In genomic region chr1:109654519-109654918, GRCh38 we compare ENCODE assay signal across 18 cellular contexts. TPM values are rescaled to one million over a fixed set of nuclear protein-coding genes. Genes with fewer than 3 reads are reported as not detected.
DNase-seq lines count a peak whose midpoint lies in the region; ATAC-seq, FAIRE-seq and TF ChIP-seq lines count a peak whose summit lies in the region.
"Had no signal": no experiment of that assay in that cellular context is flagged by ENCODE, and none has a peak within 500 bp of the region (broad histone marks: within the 10 kb centered on the region; RNA-seq: fewer than 3 reads in every experiment).

No MANE protein-coding gene starts in this region.

- TF ChIP-seq CTCF in A673 (conservative IDR thresholded peaks at IDR 0.05; ENCODE audit: low read depth, low read length) = no peak
- TF ChIP-seq CTCF in K562 (IDR thresholded peaks at IDR 0.05 in 2 of 3, conservative IDR thresholded peaks at IDR 0.05 in 1 of 3; ENCODE audit: insufficient read depth in 2 of 3, low read depth in 1 of 3, low read length in 3 of 3) = no peak
- TF ChIP-seq CTCF in nephron (IDR thresholded peaks at IDR 0.05; ENCODE audit: unreplicated experiment in 3 of 3) = no peak

- peak overlapping the region in 5 of 8 donors; percentile 19 to 98 (median 32) for H3K4me3 Mint-ChIP-seq in CD4-positive, alpha-beta memory T cell
- peak overlapping the region; percentile 67 to 95 (median 71) for H3K4me3 Mint-ChIP-seq in nephron
- no peak overlapping the region for H3K4me3 Mint-ChIP-seq in stimulated activated naive CD8-positive, alpha-beta T cell treated with anti-CD3 and anti-CD28 coated beads, Interleukin-15, amount 100 ng/mL, for 72 hours

- TF ChIP-seq POLR2A in K562 (conservative IDR thresholded peaks at IDR 0.05) = no peak

- peaks cover 1 to 7% of the 10 kb centered on the region in 2 donors for H3K27me3 Mint-ChIP-seq in CD4-positive, alpha-beta memory T cell
- peaks cover 25% of the 10 kb centered on the region for H3K27me3 Mint-ChIP-seq in nephron (ENCODE audit: low read depth)
- peaks cover 16% of the 10 kb centered on the region for H3K27me3 Mint-ChIP-seq in stimulated activated naive CD8-positive, alpha-beta T cell treated with anti-CD3 and anti-CD28 coated beads, Interleukin-15, amount 100 ng/mL, for 72 hours

- H3K27me3 ChIP-seq in A673 (replicated peaks; ENCODE audit: insufficient read depth, low read depth, low read length, poor library complexity) (no peaks in the 10 kb centered on the region), K562 (ENCODE audit: control insufficient read depth in 2 of 2, insufficient read depth in 2 of 2, low read length in 2 of 2) (0 out of 5 replicates have a peak, but pooled peaks cover 0 to 2% of the 10 kb centered on the region in 2 experiments)
- peaks cover 7% of the 10 kb centered on the region for H3K27me3 ChIP-seq in CD4-positive, alpha-beta memory T cell (ENCODE audit: insufficient read depth, low read length)

- peak; percentile 82 for DNase-seq in A673 (ENCODE audit: low spot score)
- no peak for DNase-seq in CD4-positive, alpha-beta memory T cell
- DNase-seq in K562 (ENCODE audit: extremely low read depth in 1 of 4, low spot score in 3 of 4) = no peak
- DNase-seq in NCI-H1436 treated with DMSO at 0.1 percent for 48 hours (lab: John Stamatoyannopoulos, UW) = no peak
- no peak for DNase-seq in hepatic stellate cell (ENCODE audit: low spot score)
- DNase-seq in stimulated activated naive CD8-positive, alpha-beta T cell treated with anti-CD3 and anti-CD28 coated beads, Interleukin-15, amount 100 ng/mL, for 72 hours = no peak
- no peak for DNase-seq in NCI-H1092 (lab: John Stamatoyannopoulos, UW)
- DNase-seq: activated CD4-positive, alpha-beta memory T cell treated with anti-CD3 and anti-CD28 coated beads for 36 hours; activated T-cell treated with anti-CD3 and anti-CD28 coated beads, Interleukin-2, amount 50 U/mL, for 24 hours; hippocampal formation; kidney; NCI-H1092 treated with DMSO at 0.1 percent for 48 hours; NCI-H2081 treated with DMSO at 0.1 percent for 48 hours; NCI-H510A had no signal

- no peak overlapping the region for H3K9ac ChIP-seq in K562 (ENCODE audit: insufficient read depth in 1 of 2, low read depth in 2 of 2, low read length in 2 of 2)

- H3K79me2 ChIP-seq in K562 (ENCODE audit: control insufficient read depth, insufficient read depth, low read length) = 0 out of 3 replicates have a peak, but pooled peaks cover 2% of the 10 kb centered on the region

- TF ChIP-seq EP300 in K562 (IDR thresholded peaks at IDR 0.05; ENCODE audit: low read length) = no peak

- peaks cover 7 to 25% (median 15%) of the 10 kb centered on the region in 4 donors for H3K4me1 Mint-ChIP-seq in CD4-positive, alpha-beta memory T cell
- peaks cover 34% of the 10 kb centered on the region for H3K4me1 Mint-ChIP-seq in nephron
- peaks cover 29% of the 10 kb centered on the region for H3K4me1 Mint-ChIP-seq in stimulated activated naive CD8-positive, alpha-beta T cell treated with anti-CD3 and anti-CD28 coated beads, Interleukin-15, amount 100 ng/mL, for 72 hours

- intact Hi-C loops in A673 (cut with micrococcal nuclease; ENCODE audit: unreplicated experiment) = no loop called here
- intact Hi-C loops in CD4-positive, alpha-beta memory T cell (cut with micrococcal nuclease) = no loop called here
- intact Hi-C loops in K562 (cut with micrococcal nuclease) = no loop called here

- H3K36me3 Mint-ChIP-seq in CD4-positive, alpha-beta memory T cell = peaks cover 0 to 7% of the 10 kb centered on the region in 2 donors
- H3K36me3 Mint-ChIP-seq in nephron (ENCODE audit: low read depth) = peaks cover 4% of the 10 kb centered on the region
- H3K36me3 Mint-ChIP-seq: activated CD4-positive, alpha-beta memory T cell treated with anti-CD3 and anti-CD28 coated beads for 36 hours had no signal

- POLR2A ChIA-PET in A673 (lab: Charles Lee; ENCODE audit: low non-redundant PET) (no interaction called here), K562 (lab: Yijun Ruan, JAX) (interaction anchor here (0.6 kb wide), 1 partner anchor 21 kb away, joined by 3 read pairs; no protein-coding TSS in a partner anchor)
- POLR2A ChIA-PET in CD4-positive, alpha-beta memory T cell (lab: Charles Lee; ENCODE audit: partially characterized antibody) = interaction anchor here (1.8 to 1.9 kb wide), 3 partner anchors 14 to 106 kb away, joined by 3 to 10 read pairs (median 7); partner anchors contain the start of genes AMPD2, GNAI3 and GNAT2

- H3K27ac Mint-ChIP-seq in CD4-positive, alpha-beta memory T cell = no peak overlapping the region
- H3K27ac Mint-ChIP-seq in nephron = peak overlapping the region in 1 of 3 experiments; percentile 17
- H3K27ac Mint-ChIP-seq in stimulated activated naive CD8-positive, alpha-beta T cell treated with anti-CD3 and anti-CD28 coated beads, Interleukin-15, amount 100 ng/mL, for 72 hours = no peak overlapping the region
- H3K27ac Mint-ChIP-seq: activated CD4-positive, alpha-beta memory T cell treated with anti-CD3 and anti-CD28 coated beads for 36 hours had no signal

- no peaks in the 10 kb centered on the region for H4K20me1 ChIP-seq in K562 (replicated peaks; ENCODE audit: control insufficient read depth, insufficient read depth, low read length)

- TF ChIP-seq RAD21 in K562 (CRISPR knock-in tag; conservative IDR thresholded peaks at IDR 0.05 in 1 of 2, IDR thresholded peaks at IDR 0.05 in 1 of 2) = no peak

- WGBS in K562 (ENCODE audit: insufficient coverage, low coverage, missing lambda C conversion rate) = 82% methylated on average over 11 of the region's 12 CpGs

- no peak for FAIRE-seq in K562 (lab: Jason Lieb, UNC)
- FAIRE-seq: kidney had no signal

- no peaks in the 10 kb centered on the region for H3K9me1 ChIP-seq in K562 (ENCODE audit: control insufficient read depth, insufficient read depth, low read length)

- H2AFZ ChIP-seq in K562 (ENCODE audit: low read depth, low read length) = no peak overlapping the region

- BruUV-seq in A673 (replicated peaks; lab: Mats Ljungman, UMichigan) (no TSS peak), K562 (replicated peaks; lab: Mats Ljungman, UMichigan) (no TSS peak)

- H3K9me3 Mint-ChIP-seq in CD4-positive, alpha-beta memory T cell = no peaks in the 10 kb centered on the region
- H3K9me3 Mint-ChIP-seq in nephron = no peaks in the 10 kb centered on the region
- H3K9me3 Mint-ChIP-seq in stimulated activated naive CD8-positive, alpha-beta T cell treated with anti-CD3 and anti-CD28 coated beads, Interleukin-15, amount 100 ng/mL, for 72 hours = no peaks in the 10 kb centered on the region
- H3K9me3 Mint-ChIP-seq: activated CD4-positive, alpha-beta memory T cell treated with anti-CD3 and anti-CD28 coated beads for 36 hours; activated T-cell treated with anti-CD3 and anti-CD28 coated beads, Interleukin-2, amount 50 U/mL, for 24 hours had no signal

- in situ Hi-C loops in K562 (cut with MboI) = no loop called here

- CTCF ChIA-PET in A673 (lab: Charles Lee) = interaction anchor here (0.7 kb wide), 1 partner anchor 455 kb away, joined by 25 read pairs; no protein-coding TSS in a partner anchor
- CTCF ChIA-PET in CD4-positive, alpha-beta memory T cell (lab: Charles Lee; ENCODE audit: partially characterized antibody) = interaction anchor here (1.6 to 2.4 kb wide), 4 partner anchors 9 to 330 kb away, joined by 4 to 18 read pairs (median 13); partner anchors contain the start of gene AHCYL1
- CTCF ChIA-PET in K562 (lab: Yijun Ruan, JAX; ENCODE audit: low intra/inter-chr PET ratio) = no interaction called here

- ATAC-seq in K562 = no peak
- ATAC-seq in stimulated activated naive CD8-positive, alpha-beta T cell treated with anti-CD3 and anti-CD28 coated beads, Interleukin-15, amount 100 ng/mL, for 72 hours = no peak

- H3K27ac ChIP-seq in A673 (ENCODE audit: low read depth, low read length, poor library complexity, severe bottlenecking) = peak overlapping the region; percentile 93
- no peak overlapping the region for H3K27ac ChIP-seq in CD4-positive, alpha-beta memory T cell (ENCODE audit: low read depth, low read length)
- H3K27ac ChIP-seq in K562 (ENCODE audit: extremely low read depth, low read depth, low read length) = no peak overlapping the region
- H3K27ac ChIP-seq: coronary artery had no signal

- H3K4me3 ChIP-seq in A673 (ENCODE audit: low read depth, low read length, poor library complexity, severe bottlenecking) = peak overlapping the region; percentile 97
- H3K4me3 ChIP-seq in CD4-positive, alpha-beta memory T cell (ENCODE audit: low read length in 2 of 2) = no peak overlapping the region
- H3K4me3 ChIP-seq in K562 = no peak overlapping the region

- no peak overlapping the region for H3K4me2 ChIP-seq in K562 (ENCODE audit: insufficient read depth, low read length)

- H3K4me1 ChIP-seq in A673 (ENCODE audit: insufficient read depth, low read length, poor library complexity, severe bottlenecking) = peaks cover 50% of the 10 kb centered on the region
- peaks cover 12% of the 10 kb centered on the region for H3K4me1 ChIP-seq in CD4-positive, alpha-beta memory T cell (ENCODE audit: insufficient read depth, low read length)
- H3K4me1 ChIP-seq in K562 (replicated peaks in 1 of 2; ENCODE audit: control insufficient read depth in 2 of 2, insufficient read depth in 2 of 2, low read length in 2 of 2) = peaks cover 0 to 24% of the 10 kb centered on the region in 2 experiments; a peak in 3 of 5 replicates

- H3K36me3 ChIP-seq in A673 (ENCODE audit: insufficient read depth, low read length, poor library complexity, severe bottlenecking) (peaks cover 17% of the 10 kb centered on the region), K562 (ENCODE audit: control insufficient read depth, insufficient read depth, low read length) (peaks cover 12% of the 10 kb centered on the region; the same call in 1 of the 3 replicates)
- H3K36me3 ChIP-seq in CD4-positive, alpha-beta memory T cell (ENCODE audit: insufficient read depth, low read length) = no peaks in the 10 kb centered on the region

- no peaks in the 10 kb centered on the region for H3K9me3 ChIP-seq in A673 (ENCODE audit: low read depth, low read length, poor library complexity, severe bottlenecking)
- no peaks in the 10 kb centered on the region for H3K9me3 ChIP-seq in CD4-positive, alpha-beta memory T cell (ENCODE audit: control insufficient read depth in 1 of 2, low read length in 2 of 2)
- no peaks in the 10 kb centered on the region for H3K9me3 ChIP-seq in K562 (replicated peaks; ENCODE audit: control insufficient read depth, insufficient read depth, low read depth, low read length)

RNA-seq across cellular contexts. Expression of gene GSTM4, which starts 1.4 kb away (rescaled TPM):
- 173 and 188 TPM in 2 replicates for total RNA-seq in A673 (2021)
- 10 to 100 TPM; 12.6 to 14.2 TPM for total RNA-seq in CD4-positive, alpha-beta memory T cell
- 10 to 100 TPM in 1 of 2 donors, 1 to 10 TPM in 1; 1.7 to 10.4 TPM for polyA plus RNA-seq in CD4-positive, alpha-beta memory T cell
- total RNA-seq in K562 (2011; cell fraction: chromatin; rRNA removed; ENCODE audit: low replicate concordance) = 32.6 and 57.2 TPM in 2 replicates
- total RNA-seq in K562 (2011; cell fraction: nucleolus; rRNA removed) = 42.2 and 42.5 TPM in 2 replicates
- 35.5 and 39.5 TPM in 2 replicates for total RNA-seq in K562 (2011; cell fraction: nucleoplasm; rRNA removed)
- 18.8 and 26.8 TPM in 2 replicates for total RNA-seq in K562 (2014; rRNA removed)
- total RNA-seq in K562 (2014; rRNA removed; fragmentation: Illumina TruSeq; extraction: Trizol) = 21.0 and 22.2 TPM in 2 replicates
- 25.0 and 29.7 TPM in 2 replicates for total RNA-seq in K562 (2015; rRNA removed; fragmentation: Illumina TruSeq; extraction: Trizol)
- total RNA-seq in K562 (2021) = 38.8 and 41.0 TPM in 2 replicates
- 45.0 and 57.0 TPM in 2 replicates for polyA plus RNA-seq in K562 (2011; rRNA removed)
- polyA plus RNA-seq in K562 (2011; cell fraction: cytosol; rRNA removed) = 55.3 and 58.1 TPM in 2 replicates
- 108 and 111 TPM in 2 replicates for polyA plus RNA-seq in K562 (2011; cell fraction: nucleus; rRNA removed)
- polyA plus RNA-seq in K562 (2012) = 44.6 and 53.5 TPM in 2 replicates
- polyA plus RNA-seq in K562 (2014; fragmentation: Illumina TruSeq; extraction: Trizol) = 53.4 and 56.1 TPM in 2 replicates
- 10 to 100 TPM; 30.5 to 39.2 TPM for polyA plus RNA-seq in K562 (2014; fragmentation: Nextera tagmentation; extraction: Ambion mirVana)
- polyA plus RNA-seq in K562 (2014; rRNA removed) = 38.4 and 46.2 TPM in 2 replicates
- 26.7 and 29.8 TPM in 2 replicates for polyA minus RNA-seq in K562 (2011; rRNA and poly(A)+ RNA removed)
- polyA minus RNA-seq in K562 (2011; cell fraction: cytosol; rRNA and poly(A)+ RNA removed) = 19.7 and 21.8 TPM in 2 replicates
- 24.2 and 40.5 TPM in 2 replicates for polyA minus RNA-seq in K562 (2011; cell fraction: nucleus; rRNA and poly(A)+ RNA removed)

RNA-seq across cellular contexts. Expression of gene GSTM2, which starts 13.3 kb away (rescaled TPM):
- total RNA-seq in A673 (2021) = 47.3 and 62.2 TPM in 2 replicates
- total RNA-seq in CD4-positive, alpha-beta memory T cell = 10 to 100 TPM; 30.9 to 31.4 TPM
- 10 to 100 TPM; 11.8 to 14.0 TPM for polyA plus RNA-seq in CD4-positive, alpha-beta memory T cell
- total RNA-seq in K562 (2011; cell fraction: chromatin; rRNA removed; ENCODE audit: low replicate concordance) = 18.6 and 26.2 TPM in 2 replicates
- total RNA-seq in K562 (2011; cell fraction: nucleolus; rRNA removed) = 12.3 and 13.0 TPM in 2 replicates
- total RNA-seq in K562 (2011; cell fraction: nucleoplasm; rRNA removed) = 16.2 and 17.0 TPM in 2 replicates
- total RNA-seq in K562 (2014; rRNA removed) = 1.6 TPM in 2 replicates
- 2.5 and 2.6 TPM in 2 replicates for total RNA-seq in K562 (2014; rRNA removed; fragmentation: Illumina TruSeq; extraction: Trizol)
- 4.2 TPM in 2 replicates for total RNA-seq in K562 (2015; rRNA removed; fragmentation: Illumina TruSeq; extraction: Trizol)
- total RNA-seq in K562 (2021) = 6.4 and 6.8 TPM in 2 replicates
- 5.4 and 11.9 TPM in 2 replicates for polyA plus RNA-seq in K562 (2011; rRNA removed)
- 7.2 and 11.1 TPM in 2 replicates for polyA plus RNA-seq in K562 (2011; cell fraction: cytosol; rRNA removed)
- 53.6 and 78.5 TPM in 2 replicates for polyA plus RNA-seq in K562 (2011; cell fraction: nucleus; rRNA removed)
- polyA plus RNA-seq in K562 (2012) = 12.4 and 26.5 TPM in 2 replicates
- polyA plus RNA-seq in K562 (2014; fragmentation: Illumina TruSeq; extraction: Trizol) = 8.6 and 10.9 TPM in 2 replicates
- polyA plus RNA-seq in K562 (2014; fragmentation: Nextera tagmentation; extraction: Ambion mirVana) = 10 to 100 TPM; 12.4 to 15.1 TPM
- 7.6 and 7.7 TPM in 2 replicates for polyA plus RNA-seq in K562 (2014; rRNA removed)
- 4.1 and 4.3 TPM in 2 replicates for polyA minus RNA-seq in K562 (2011; rRNA and poly(A)+ RNA removed)
- 0.95 and 2.5 TPM in 2 replicates for polyA minus RNA-seq in K562 (2011; cell fraction: cytosol; rRNA and poly(A)+ RNA removed)
- 5.1 and 10.0 TPM in 2 replicates for polyA minus RNA-seq in K562 (2011; cell fraction: nucleus; rRNA and poly(A)+ RNA removed)

RNA-seq across cellular contexts. Expression of gene GSTM1, which starts 33.1 kb away (rescaled TPM):
- 166 TPM in 2 replicates for total RNA-seq in A673 (2021)
- total RNA-seq in CD4-positive, alpha-beta memory T cell = not detected
- polyA plus RNA-seq in CD4-positive, alpha-beta memory T cell = under 1 TPM in 1 of 2 donors, not detected in 1; 0.49 TPM
- total RNA-seq in K562 (2011; cell fraction: chromatin; rRNA removed; ENCODE audit: low replicate concordance) = 0.65 and 0.70 TPM in 2 replicates
- total RNA-seq in K562 (2011; cell fraction: nucleolus; rRNA removed) = not detected in 2 replicates
- total RNA-seq in K562 (2011; cell fraction: nucleoplasm; rRNA removed) = not detected in 2 replicates
- not detected in 2 replicates for total RNA-seq in K562 (2014; rRNA removed)
- total RNA-seq in K562 (2014; rRNA removed; fragmentation: Illumina TruSeq; extraction: Trizol) = not detected in 2 replicates
- total RNA-seq in K562 (2015; rRNA removed; fragmentation: Illumina TruSeq; extraction: Trizol) = not detected in 2 replicates
- not detected in 2 replicates for total RNA-seq in K562 (2021)
- 0.14 TPM in 1 of 2 replicates, not detected in the other for polyA plus RNA-seq in K562 (2011; rRNA removed)
- 0.21 and 0.29 TPM in 2 replicates for polyA plus RNA-seq in K562 (2011; cell fraction: cytosol; rRNA removed)
- polyA plus RNA-seq in K562 (2011; cell fraction: nucleus; rRNA removed) = 0.59 and 1.3 TPM in 2 replicates
- polyA plus RNA-seq in K562 (2012) = 0.07 and 0.40 TPM in 2 replicates
- polyA plus RNA-seq in K562 (2014; fragmentation: Illumina TruSeq; extraction: Trizol) = not detected in 2 replicates
- not detected for polyA plus RNA-seq in K562 (2014; fragmentation: Nextera tagmentation; extraction: Ambion mirVana)
- not detected in 2 replicates for polyA plus RNA-seq in K562 (2014; rRNA removed)
- polyA minus RNA-seq in K562 (2011; rRNA and poly(A)+ RNA removed) = 0.18 and 0.28 TPM in 2 replicates
- not detected in 2 replicates for polyA minus RNA-seq in K562 (2011; cell fraction: cytosol; rRNA and poly(A)+ RNA removed)
- polyA minus RNA-seq in K562 (2011; cell fraction: nucleus; rRNA and poly(A)+ RNA removed) = not detected in 2 replicates
- total RNA-seq: kidney had no signal

RNA-seq across cellular contexts. Expression of gene AMPD2, which starts 34.9 kb away (rescaled TPM):
- total RNA-seq in A673 (2021) (119 and 132 TPM in 2 replicates), K562 (2014; rRNA removed) (51.0 and 57.1 TPM in 2 replicates), K562 (2014; rRNA removed; fragmentation: Illumina TruSeq; extraction: Trizol) (11.5 and 17.8 TPM in 2 replicates), K562 (2015; rRNA removed; fragmentation: Illumina TruSeq; extraction: Trizol) (27.1 and 28.4 TPM in 2 replicates), K562 (2021) (74.1 and 77.7 TPM in 2 replicates)
- 10 to 100 TPM; 87.0 to 96.1 TPM for total RNA-seq in CD4-positive, alpha-beta memory T cell
- 10 to 100 TPM; 43.8 to 56.2 TPM for polyA plus RNA-seq in CD4-positive, alpha-beta memory T cell
- 140 and 447 TPM in 2 replicates for total RNA-seq in K562 (2011; cell fraction: chromatin; rRNA removed; ENCODE audit: low replicate concordance)
- 236 and 252 TPM in 2 replicates for total RNA-seq in K562 (2011; cell fraction: nucleolus; rRNA removed)
- 132 and 154 TPM in 2 replicates for total RNA-seq in K562 (2011; cell fraction: nucleoplasm; rRNA removed)
- polyA plus RNA-seq in K562 (2011; rRNA removed) (28.2 and 67.7 TPM in 2 replicates), K562 (2014; fragmentation: Illumina TruSeq; extraction: Trizol) (48.2 and 51.1 TPM in 2 replicates), K562 (2014; fragmentation: Nextera tagmentation; extraction: Ambion mirVana) (1 to 10 TPM; 2.0 to 4.0 TPM), K562 (2014; rRNA removed) (43.8 and 55.6 TPM in 2 replicates)
- 33.1 and 34.0 TPM in 2 replicates for polyA plus RNA-seq in K562 (2011; cell fraction: cytosol; rRNA removed)
- 436 and 581 TPM in 2 replicates for polyA plus RNA-seq in K562 (2011; cell fraction: nucleus; rRNA removed)
- polyA plus RNA-seq in K562 (2012) = 54.7 and 59.0 TPM in 2 replicates
- 21.0 and 24.7 TPM in 2 replicates for polyA minus RNA-seq in K562 (2011; rRNA and poly(A)+ RNA removed)
- polyA minus RNA-seq in K562 (2011; cell fraction: cytosol; rRNA and poly(A)+ RNA removed) = 32.1 and 40.5 TPM in 2 replicates
- polyA minus RNA-seq in K562 (2011; cell fraction: nucleus; rRNA and poly(A)+ RNA removed) = 99.8 and 119 TPM in 2 replicates

RNA-seq across cellular contexts. Expression of gene GNAT2, which starts 35.1 kb away (rescaled TPM):
- total RNA-seq in A673 (2021) (not detected in 2 replicates), K562 (2014; rRNA removed) (0.33 TPM in 1 of 2 replicates, not detected in the other), K562 (2014; rRNA removed; fragmentation: Illumina TruSeq; extraction: Trizol) (0.25 and 0.29 TPM in 2 replicates), K562 (2015; rRNA removed; fragmentation: Illumina TruSeq; extraction: Trizol) (0.33 and 0.60 TPM in 2 replicates), K562 (2021) (0.16 and 0.47 TPM in 2 replicates)
- not detected for total RNA-seq in CD4-positive, alpha-beta memory T cell
- not detected for polyA plus RNA-seq in CD4-positive, alpha-beta memory T cell
- not detected in 2 replicates for total RNA-seq in K562 (2011; cell fraction: chromatin; rRNA removed; ENCODE audit: low replicate concordance)
- not detected in 2 replicates for total RNA-seq in K562 (2011; cell fraction: nucleolus; rRNA removed)
- total RNA-seq in K562 (2011; cell fraction: nucleoplasm; rRNA removed) = not detected in 2 replicates
- polyA plus RNA-seq in K562 (2011; rRNA removed) (0.27 and 0.32 TPM in 2 replicates), K562 (2014; fragmentation: Illumina TruSeq; extraction: Trizol) (0.52 and 0.90 TPM in 2 replicates), K562 (2014; fragmentation: Nextera tagmentation; extraction: Ambion mirVana) (under 1 TPM; 0.06 to 0.22 TPM), K562 (2014; rRNA removed) (0.07 TPM in 1 of 2 replicates, not detected in the other)
- polyA plus RNA-seq in K562 (2011; cell fraction: cytosol; rRNA removed) = 0.19 TPM in 1 of 2 replicates, not detected in the other
- polyA plus RNA-seq in K562 (2011; cell fraction: nucleus; rRNA removed) = 0.37 TPM in 1 of 2 replicates, not detected in the other
- 0.42 and 0.46 TPM in 2 replicates for polyA plus RNA-seq in K562 (2012)
- 0.63 and 0.81 TPM in 2 replicates for polyA minus RNA-seq in K562 (2011; rRNA and poly(A)+ RNA removed)
- polyA minus RNA-seq in K562 (2011; cell fraction: cytosol; rRNA and poly(A)+ RNA removed) = not detected in 2 replicates
- polyA minus RNA-seq in K562 (2011; cell fraction: nucleus; rRNA and poly(A)+ RNA removed) = 0.13 TPM in 1 of 2 replicates, not detected in the other
- total RNA-seq: kidney, LHCN-M2, subcutaneous adipose tissue had no signal

Comparison
In these comparisons a context has a peak if more than half of its experiments do, and no peak if none do; other contexts are left out.
1. H3K4me3 Mint-ChIP-seq: peak in CD4-positive, alpha-beta memory T cell (5 of 8) and nephron (3 of 3); none in stimulated activated naive CD8-positive, alpha-beta T cell treated with anti-CD3 and anti-CD28 coated beads, Interleukin-15, amount 100 ng/mL, for 72 hours (0 of 2).
2. RNA of gene GSTM1, which starts 33.1 kb away (total RNA-seq): 166 TPM in A673; not detected in CD4-positive, alpha-beta memory T cell and 0.65 to 0.70 TPM in K562; every median in the first group is over 10 times any median in the second.